Comparison of ENCODE assay signal across 8 cellular contexts in genomic region chr22:21837184-21837979, GRCh38. TPM values are rescaled to one million over a fixed set of nuclear protein-coding genes. Genes with fewer than 3 reads are reported as not detected.
A peak's percentile ranks its signal among the peaks of the same experiment; 100 is the strongest.
DNase-seq lines count a peak whose midpoint lies in the region; ATAC-seq lines count a peak whose summit lies in the region.

No MANE protein-coding gene starts in this region.

- DNase-seq in AG08395 (ENCODE audit: low spot score) (peak; percentile 92), MG63 (peak; percentile 68), epidermal melanocyte (ENCODE audit: insufficient read length, low spot score) (peak; percentile 54), HPDE6-E6E7 (ENCODE audit: extremely low spot score) (no peak), NOMO-1 treated with DMSO at 0.1 percent for 48 hours (lab: John Stamatoyannopoulos, UW; ENCODE audit: unreplicated experiment) (no peak)
- no peak for DNase-seq in activated naive CD4-positive, alpha-beta T cell treated with anti-CD3 and anti-CD28 coated beads, Interleukin-2, amount 50 U/mL, for 16 hours

- no peak for ATAC-seq in GM21423 (IDR thresholded peaks at IDR 0.05; ENCODE audit: unreplicated experiment)

- H3K4me3 ChIP-seq in MG63 (no peak overlapping the region), muscle layer of duodenum (ENCODE audit: low read depth in 1 of 2, low read length in 2 of 2) (no peak overlapping the region)

- H3K27me3 ChIP-seq in MG63 (no peaks in the 10 kb centered on the region), muscle layer of duodenum (ENCODE audit: low read depth, low read length) (no peaks in the 10 kb centered on the region)

- peaks cover 9 to 31% of the 10 kb centered on the region in 2 donors for H3K4me1 ChIP-seq in muscle layer of duodenum (ENCODE audit: control insufficient read depth in 1 of 2, insufficient read depth in 2 of 2, low read length in 2 of 2)

- no peaks in the 10 kb centered on the region for H3K9me3 ChIP-seq in MG63
- H3K9me3 ChIP-seq in muscle layer of duodenum (ENCODE audit: control insufficient read depth in 1 of 2, low read length in 2 of 2): no peaks in the 10 kb centered on the region

- H3K36me3 ChIP-seq in MG63 (peaks cover 2% of the 10 kb centered on the region; the same call in 1 of the 2 replicates), muscle layer of duodenum (ENCODE audit: control insufficient read depth in 1 of 2, insufficient read depth in 2 of 2, low read length in 2 of 2) (no peaks in the 10 kb centered on the region)

- H3K27ac ChIP-seq in muscle layer of duodenum (ENCODE audit: low read length): peak overlapping the region; percentile 93

RNA-seq across cellular contexts. Expression of gene MAPK1, which starts 30.1 kb away (rescaled TPM):
- total RNA-seq in MG63 (2014; rRNA removed; shearing (Covaris generic); ENCODE audit: low replicate concordance): 47.7 and 63.0 TPM in 2 replicates

Comparison
In these comparisons a context has a peak if more than half of its experiments do, and no peak if none do; other contexts are left out.
1. DNase-seq: peak in AG08395 (single experiment), MG63 (single experiment) and epidermal melanocyte (single experiment); none in HPDE6-E6E7 (single experiment), NOMO-1 treated with DMSO at 0.1 percent for 48 hours (single experiment) and activated naive CD4-positive, alpha-beta T cell treated with anti-CD3 and anti-CD28 coated beads, Interleukin-2, amount 50 U/mL, for 16 hours (single experiment).